19 cellular contexts compared by ENCODE assay signal in genomic region chr1:65009176-65009575, GRCh38. TPM values are rescaled to one million over a fixed set of nuclear protein-coding genes. Genes with fewer than 3 reads are reported as not detected.
A peak's percentile ranks its signal among the peaks of the same experiment; 100 is the strongest.
DNase-seq lines count a peak whose midpoint lies in the region; ATAC-seq and TF ChIP-seq lines count a peak whose summit lies in the region.
"Had no signal": no experiment of that assay in that cellular context is flagged by ENCODE, and none has a peak within 500 bp of the region (broad histone marks: within the 10 kb centered on the region; RNA-seq: fewer than 3 reads in every experiment).

No MANE protein-coding gene starts in this region.

- no peaks in the 10 kb centered on the region for H3K27me3 ChIP-seq in Loucy (ENCODE audit: insufficient read depth, low read length, poor library complexity, severe bottlenecking)
- H3K27me3 ChIP-seq: right atrium auricular region had no signal

- no peaks in the 10 kb centered on the region for H3K27me3 Mint-ChIP-seq in activated T-cell treated with anti-CD3 and anti-CD28 coated beads, Interleukin-2, amount 50 U/mL, for 24 hours
- H3K27me3 Mint-ChIP-seq in activated T-helper 17 cell treated with anti-CD3 and anti-CD28 coated beads, Interleukin-2, amount 50 U/mL, for 72 hours = no peaks in the 10 kb centered on the region
- no peaks in the 10 kb centered on the region for H3K27me3 Mint-ChIP-seq in natural killer cell treated with Interleukin-12 subunit alpha and Interleukin-12 subunit beta and Interleukin-15 and Interleukin-18, amount 100 ng/mL, for 72 hours

- peaks cover 3% of the 10 kb centered on the region; the same call in 1 of the 2 replicates for H3F3A ChIP-seq in Loucy (ENCODE audit: low read depth)

- no peak for DNase-seq in activated T-cell treated with anti-CD3 and anti-CD28 coated beads, Interleukin-2, amount 50 U/mL, for 24 hours
- no peak for DNase-seq in activated T-cell treated with anti-CD3 and anti-CD28 coated beads, Interleukin-2, amount 50 U/mL, for 48 hours
- no peak for DNase-seq in natural killer cell treated with Interleukin-12 subunit alpha and Interleukin-12 subunit beta and Interleukin-15 and Interleukin-18, amount 100 ng/mL, for 72 hours (ENCODE audit: low spot score)
- no peak for DNase-seq in glomerular visceral epithelial cell (ENCODE audit: extremely low spot score)
- DNase-seq: activated effector memory CD4-positive, alpha-beta T cell treated with anti-CD3 and anti-CD28 coated beads, Interleukin-2, amount 50 U/mL, for 16 hours; C1 segment of cervical spinal cord; DMS79 treated with DMSO at 0.1 percent for 48 hours; mesenchymal stem cell; MV-4-11; NCI-H1694 treated with DMSO at 0.1 percent for 48 hours; NCI-H2227 treated with DMSO at 0.1 percent for 48 hours; SIG-M5 had no signal

- H3K4me1 Mint-ChIP-seq in activated T-cell treated with anti-CD3 and anti-CD28 coated beads, Interleukin-2, amount 50 U/mL, for 24 hours (ENCODE audit: low read depth) = peaks cover 42% of the 10 kb centered on the region
- H3K4me1 Mint-ChIP-seq in activated T-helper 17 cell treated with anti-CD3 and anti-CD28 coated beads, Interleukin-2, amount 50 U/mL, for 72 hours = peaks cover 21% of the 10 kb centered on the region
- H3K4me1 Mint-ChIP-seq in natural killer cell treated with Interleukin-12 subunit alpha and Interleukin-12 subunit beta and Interleukin-15 and Interleukin-18, amount 100 ng/mL, for 72 hours (ENCODE audit: low read depth in 2 of 2) = peaks cover 40 to 48% of the 10 kb centered on the region in 2 donors

- peak overlapping the region; percentile 29 for H3K4me3 Mint-ChIP-seq in activated T-cell treated with anti-CD3 and anti-CD28 coated beads, Interleukin-2, amount 50 U/mL, for 24 hours
- peak overlapping the region; percentile 61 for H3K4me3 Mint-ChIP-seq in activated T-helper 17 cell treated with anti-CD3 and anti-CD28 coated beads, Interleukin-2, amount 50 U/mL, for 72 hours
- peak overlapping the region; percentile 83 for H3K4me3 Mint-ChIP-seq in natural killer cell treated with Interleukin-12 subunit alpha and Interleukin-12 subunit beta and Interleukin-15 and Interleukin-18, amount 100 ng/mL, for 72 hours

- no peaks in the 10 kb centered on the region for H3K79me2 ChIP-seq in Loucy (ENCODE audit: insufficient read depth, low read length)

- H3K36me3 Mint-ChIP-seq in activated T-cell treated with anti-CD3 and anti-CD28 coated beads, Interleukin-2, amount 50 U/mL, for 24 hours (ENCODE audit: low read depth) = no peaks in the 10 kb centered on the region
- no peaks in the 10 kb centered on the region for H3K36me3 Mint-ChIP-seq in activated T-helper 17 cell treated with anti-CD3 and anti-CD28 coated beads, Interleukin-2, amount 50 U/mL, for 72 hours (ENCODE audit: low read depth)
- no peaks in the 10 kb centered on the region for H3K36me3 Mint-ChIP-seq in natural killer cell treated with Interleukin-12 subunit alpha and Interleukin-12 subunit beta and Interleukin-15 and Interleukin-18, amount 100 ng/mL, for 72 hours

- no peaks in the 10 kb centered on the region for H3K9me3 ChIP-seq in Loucy (ENCODE audit: insufficient read depth, low read depth, low read length)
- H3K9me3 ChIP-seq: A549, right atrium auricular region had no signal

- TF ChIP-seq CTCF in Loucy (conservative IDR thresholded peaks at IDR 0.05; ENCODE audit: low read length) = no peak

- peaks cover 2% of the 10 kb centered on the region for H3K9me3 Mint-ChIP-seq in activated T-cell treated with anti-CD3 and anti-CD28 coated beads, Interleukin-2, amount 50 U/mL, for 24 hours
- H3K9me3 Mint-ChIP-seq in activated T-helper 17 cell treated with anti-CD3 and anti-CD28 coated beads, Interleukin-2, amount 50 U/mL, for 72 hours = no peaks in the 10 kb centered on the region
- H3K9me3 Mint-ChIP-seq in natural killer cell treated with Interleukin-12 subunit alpha and Interleukin-12 subunit beta and Interleukin-15 and Interleukin-18, amount 100 ng/mL, for 72 hours = peaks cover 2% of the 10 kb centered on the region

- peak overlapping the region; percentile 29 for H3K27ac Mint-ChIP-seq in activated T-cell treated with anti-CD3 and anti-CD28 coated beads, Interleukin-2, amount 50 U/mL, for 24 hours
- H3K27ac Mint-ChIP-seq in activated T-helper 17 cell treated with anti-CD3 and anti-CD28 coated beads, Interleukin-2, amount 50 U/mL, for 72 hours = peak overlapping the region; percentile 19
- peak overlapping the region; percentile 91 to 94 for H3K27ac Mint-ChIP-seq in natural killer cell treated with Interleukin-12 subunit alpha and Interleukin-12 subunit beta and Interleukin-15 and Interleukin-18, amount 100 ng/mL, for 72 hours

- peak; percentile 31 for ATAC-seq in activated T-helper 17 cell treated with anti-CD3 and anti-CD28 coated beads, Interleukin-2, amount 50 U/mL, for 72 hours (replicated peaks)
- ATAC-seq in natural killer cell treated with Interleukin-12 subunit alpha and Interleukin-12 subunit beta and Interleukin-15 and Interleukin-18, amount 100 ng/mL, for 72 hours = no peak
- no peak for ATAC-seq in GM19395 (IDR thresholded peaks at IDR 0.05; ENCODE audit: unreplicated experiment)
- ATAC-seq in HG02970 (IDR thresholded peaks at IDR 0.05; ENCODE audit: low FRiP score, unreplicated experiment) = no peak
- ATAC-seq: A549, K562 had no signal

- H3K4me3 ChIP-seq in Loucy (ENCODE audit: low read length, poor library complexity, severe bottlenecking) = peak overlapping the region; percentile 30
- H3K4me3 ChIP-seq: A549, K562, right atrium auricular region had no signal

- H3K4me2 ChIP-seq in Loucy (ENCODE audit: low read depth, low read length, poor library complexity, severe bottlenecking) = peak overlapping the region; percentile 56
- H3K4me2 ChIP-seq: A549 had no signal

- no peak overlapping the region for H2AFZ ChIP-seq in Loucy (ENCODE audit: low read length)

- no peaks in the 10 kb centered on the region for H3K36me3 ChIP-seq in Loucy (ENCODE audit: insufficient read depth, low read length)
- H3K36me3 ChIP-seq: right atrium auricular region had no signal

- no peaks in the 10 kb centered on the region for H3K9me2 ChIP-seq in Loucy (replicated peaks; ENCODE audit: low read depth, low read length)

- no peaks in the 10 kb centered on the region for H4K20me1 ChIP-seq in Loucy (ENCODE audit: insufficient read depth, low read length, poor library complexity, severe bottlenecking)

- H3K4me1 ChIP-seq in Loucy (ENCODE audit: insufficient read depth, low read length, poor library complexity, severe bottlenecking) = peaks cover 39% of the 10 kb centered on the region
- H3K4me1 ChIP-seq: A549, right atrium auricular region had no signal

- peak overlapping the region; percentile 5 for H3K9ac ChIP-seq in Loucy (ENCODE audit: low read depth, low read length, poor library complexity, severe bottlenecking)

RNA-seq across cellular contexts. Expression of gene JAK1, which starts 42.8 kb away (rescaled TPM):
- total RNA-seq in activated T-helper 17 cell treated with anti-CD3 and anti-CD28 coated beads, Interleukin-2, amount 50 U/mL, for 72 hours = 100 to 1,000 TPM; 123 to 142 TPM
- 100 to 1,000 TPM; 132 to 198 TPM for total RNA-seq in natural killer cell treated with Interleukin-12 subunit alpha and Interleukin-12 subunit beta and Interleukin-15 and Interleukin-18, amount 100 ng/mL, for 72 hours

Comparison
In these comparisons a context has a peak if more than half of its experiments do, and no peak if none do; other contexts are left out.
1. H3K27ac Mint-ChIP-seq: peak in every context shown above with its lines; median percentile 92 in natural killer cell treated with Interleukin-12 subunit alpha and Interleukin-12 subunit beta and Interleukin-15 and Interleukin-18, amount 100 ng/mL, for 72 hours; 29 in activated T-cell treated with anti-CD3 and anti-CD28 coated beads, Interleukin-2, amount 50 U/mL, for 24 hours; 19 in activated T-helper 17 cell treated with anti-CD3 and anti-CD28 coated beads, Interleukin-2, amount 50 U/mL, for 72 hours.
2. H3K4me3 Mint-ChIP-seq: peak in every context shown above with its lines; median percentile 83 in natural killer cell treated with Interleukin-12 subunit alpha and Interleukin-12 subunit beta and Interleukin-15 and Interleukin-18, amount 100 ng/mL, for 72 hours; 61 in activated T-helper 17 cell treated with anti-CD3 and anti-CD28 coated beads, Interleukin-2, amount 50 U/mL, for 72 hours; 29 in activated T-cell treated with anti-CD3 and anti-CD28 coated beads, Interleukin-2, amount 50 U/mL, for 24 hours.